25 cellular contexts compared by ENCODE assay signal in genomic region chr13:101714195-101714594, GRCh38.
"Had no signal": no experiment of that assay in that cellular context is flagged by ENCODE, and none has a peak within 500 bp of the region (broad histone marks: within the 10 kb centered on the region; RNA-seq: fewer than 3 reads in every experiment).

No MANE protein-coding gene starts in this region.

- DNase-seq: effector CD4-positive, alpha-beta T cell; endodermal cell; erythroblast; foreskin keratinocyte; kidney; left colon; left ventricle myocardium superior; mesenchymal stem cell; midbrain; occipital lobe; psoas muscle; retina; right lobe of liver; stimulated activated CD4-positive, alpha-beta T cell treated with anti-CD3 and anti-CD28 coated beads, Interleukin-4, amount 100 ng/mL, for 1 hour; stimulated activated CD8-positive, alpha-beta memory T cell treated with anti-CD3 and anti-CD28 coated beads, Interleukin-4, amount 100 ng/mL, for 48 hours; stimulated activated naive CD8-positive, alpha-beta T cell treated with anti-CD3 and anti-CD28 coated beads, Interleukin-15, Interleukin-2, amounts not matched to agents 100 U/mL and 50 U/mL, for 24 hours; thyroid gland had no signal

- H3K27ac ChIP-seq: foreskin keratinocyte, parathyroid adenoma, psoas muscle, right lobe of liver, suprapubic skin, thyroid gland had no signal

- H3K4me1 ChIP-seq: foreskin keratinocyte, parathyroid adenoma, psoas muscle, suprapubic skin, thyroid gland had no signal

- H3K36me3 ChIP-seq: right lobe of liver, suprapubic skin, thyroid gland had no signal

- FAIRE-seq: endothelial cell of umbilical vein, kidney, urothelium cell line had no signal

- H3K27me3 ChIP-seq: foreskin keratinocyte, right lobe of liver, suprapubic skin, thyroid gland had no signal

- H3K27ac Mint-ChIP-seq: endodermal cell; natural killer cell treated with Interleukin-12 subunit alpha and Interleukin-12 subunit beta and Interleukin-15 and Interleukin-18, amount 100 ng/mL, for 72 hours; stimulated activated effector memory CD8-positive, alpha-beta T cell treated with anti-CD3 and anti-CD28 coated beads, Interleukin-12 subunit alpha, Interleukin-12 subunit beta, amount 100 ng/mL, for 72 hours; type B pancreatic cell had no signal

- H3K9me3 ChIP-seq: psoas muscle, right lobe of liver, suprapubic skin, thyroid gland had no signal

- H3K4me1 Mint-ChIP-seq: stimulated activated effector memory CD8-positive, alpha-beta T cell treated with anti-CD3 and anti-CD28 coated beads, Interleukin-12 subunit alpha, Interleukin-12 subunit beta, amount 100 ng/mL, for 72 hours had no signal

- H3K4me3 ChIP-seq: lung, psoas muscle, right lobe of liver, suprapubic skin, thyroid gland had no signal

- H3K36me3 Mint-ChIP-seq: natural killer cell treated with Interleukin-12 subunit alpha and Interleukin-12 subunit beta and Interleukin-15 and Interleukin-18, amount 100 ng/mL, for 72 hours; stimulated activated effector memory CD8-positive, alpha-beta T cell treated with anti-CD3 and anti-CD28 coated beads, Interleukin-12 subunit alpha, Interleukin-12 subunit beta, amount 100 ng/mL, for 72 hours; type B pancreatic cell had no signal

- H3K9me3 Mint-ChIP-seq: endodermal cell; natural killer cell treated with Interleukin-12 subunit alpha and Interleukin-12 subunit beta and Interleukin-15 and Interleukin-18, amount 100 ng/mL, for 72 hours; stimulated activated effector memory CD8-positive, alpha-beta T cell treated with anti-CD3 and anti-CD28 coated beads, Interleukin-12 subunit alpha, Interleukin-12 subunit beta, amount 100 ng/mL, for 72 hours; type B pancreatic cell had no signal

- H2AFZ ChIP-seq: parathyroid adenoma had no signal

- H3K9ac ChIP-seq: parathyroid adenoma had no signal

- H3K4me3 Mint-ChIP-seq: endodermal cell; natural killer cell treated with Interleukin-12 subunit alpha and Interleukin-12 subunit beta and Interleukin-15 and Interleukin-18, amount 100 ng/mL, for 72 hours; stimulated activated effector memory CD8-positive, alpha-beta T cell treated with anti-CD3 and anti-CD28 coated beads, Interleukin-12 subunit alpha, Interleukin-12 subunit beta, amount 100 ng/mL, for 72 hours; type B pancreatic cell had no signal

- H3K79me2 ChIP-seq: parathyroid adenoma had no signal
